26 cellular contexts compared by ENCODE assay signal in genomic region chr16:9184354-9184690, GRCh38.
"Had no signal": no experiment of that assay in that cellular context is flagged by ENCODE, and none has a peak within 500 bp of the region (broad histone marks: within the 10 kb centered on the region; RNA-seq: fewer than 3 reads in every experiment).

No MANE protein-coding gene starts in this region.

- H3K27ac ChIP-seq: ascending aorta, coronary artery, dorsolateral prefrontal cortex had no signal

- H3K4me1 ChIP-seq: ascending aorta had no signal

- H3K4me3 ChIP-seq: ascending aorta, coronary artery, dorsolateral prefrontal cortex had no signal

- H3K27ac Mint-ChIP-seq: activated CD4-positive, alpha-beta memory T cell treated with anti-CD3 and anti-CD28 coated beads, Interleukin-2, amount 10 ng/mL, durations not matched to agents 7 days and 5 days; activated CD4-positive, alpha-beta T cell treated with anti-CD3 and anti-CD28 coated beads, Interleukin-2, amount 10 ng/mL, durations not matched to agents 7 days and 5 days; activated naive CD4-positive, alpha-beta T cell treated with anti-CD3 and anti-CD28 coated beads, Interleukin-2, amount 10 ng/mL, durations not matched to agents 7 days and 5 days; activated naive CD4-positive, alpha-beta T cell treated with anti-CD3 and anti-CD28 coated beads, Interleukin-2, amount 50 U/mL, for 72 hours; activated naive CD8-positive, alpha-beta T cell treated with anti-CD3 and anti-CD28 coated beads, Interleukin-2, amount 10 ng/mL, durations not matched to agents 7 days and 5 days; activated T-cell treated with anti-CD3 and anti-CD28 coated beads, Interleukin-2, amount 50 U/mL, for 24 hours; activated T-cell treated with anti-CD3 and anti-CD28 coated beads, Interleukin-2, amount 50 U/mL, for 72 hours; brain; dendritic cell treated with granulocyte-macrophage colony-stimulating factor and Interleukin-4, amounts not matched to agents 40 ng/mL and 50 ng/mL, for 4 days; endodermal cell had no signal

- DNase-seq: activated CD4-positive, alpha-beta memory T cell treated with anti-CD3 and anti-CD28 coated beads, Interleukin-2, amount 10 ng/mL, durations not matched to agents 7 days and 5 days; activated CD4-positive, alpha-beta T cell treated with anti-CD3 and anti-CD28 coated beads for 1 hour; activated CD4-positive, alpha-beta T cell treated with anti-CD3 and anti-CD28 coated beads for 4 hours; activated CD4-positive, alpha-beta T cell treated with anti-CD3 and anti-CD28 coated beads, Interleukin-2, amount 10 ng/mL, durations not matched to agents 7 days and 5 days; activated CD4-positive, alpha-beta T cell treated with anti-CD3 and anti-CD28 coated beads, Interleukin-2, amount 50 U/mL, for 4 hours; activated CD8-positive, alpha-beta memory T cell treated with anti-CD3 and anti-CD28 coated beads, Interleukin-2, amount 50 U/mL, for 48 hours; activated gamma-delta T cell; activated naive CD4-positive, alpha-beta T cell; activated naive CD4-positive, alpha-beta T cell treated with anti-CD3 and anti-CD28 coated beads, Interleukin-2, amount 10 ng/mL, durations not matched to agents 7 days and 5 days; activated naive CD8-positive, alpha-beta T cell treated with anti-CD3 and anti-CD28 coated beads, Interleukin-2, amount 10 ng/mL, durations not matched to agents 7 days and 5 days; activated T-cell treated with anti-CD3 and anti-CD28 coated beads for 4 hours; activated T-cell treated with anti-CD3 and anti-CD28 coated beads, Interleukin-2, amount 50 U/mL, for 24 hours; activated T-cell treated with anti-CD3 and anti-CD28 coated beads, Interleukin-2, amount 50 U/mL, for 72 hours; dorsolateral prefrontal cortex; effector memory CD4-positive, alpha-beta T cell; foreskin fibroblast; head of caudate nucleus; T-helper 2 cell had no signal

- H3K4me3 Mint-ChIP-seq: activated CD4-positive, alpha-beta memory T cell treated with anti-CD3 and anti-CD28 coated beads, Interleukin-2, amount 10 ng/mL, durations not matched to agents 7 days and 5 days; activated CD4-positive, alpha-beta T cell treated with anti-CD3 and anti-CD28 coated beads, Interleukin-2, amount 10 ng/mL, durations not matched to agents 7 days and 5 days; activated naive CD4-positive, alpha-beta T cell treated with anti-CD3 and anti-CD28 coated beads, Interleukin-2, amount 10 ng/mL, durations not matched to agents 7 days and 5 days; activated naive CD8-positive, alpha-beta T cell treated with anti-CD3 and anti-CD28 coated beads, Interleukin-2, amount 10 ng/mL, durations not matched to agents 7 days and 5 days; activated T-cell treated with anti-CD3 and anti-CD28 coated beads, Interleukin-2, amount 50 U/mL, for 24 hours; activated T-cell treated with anti-CD3 and anti-CD28 coated beads, Interleukin-2, amount 50 U/mL, for 72 hours; brain; central memory CD8-positive, alpha-beta T cell; dendritic cell treated with granulocyte-macrophage colony-stimulating factor and Interleukin-4, amounts not matched to agents 40 ng/mL and 50 ng/mL, for 4 days; endodermal cell had no signal

- H3K4me1 Mint-ChIP-seq: activated CD4-positive, alpha-beta memory T cell treated with anti-CD3 and anti-CD28 coated beads, Interleukin-2, amount 10 ng/mL, durations not matched to agents 7 days and 5 days; activated CD4-positive, alpha-beta T cell treated with anti-CD3 and anti-CD28 coated beads, Interleukin-2, amount 10 ng/mL, durations not matched to agents 7 days and 5 days; activated naive CD4-positive, alpha-beta T cell treated with anti-CD3 and anti-CD28 coated beads, Interleukin-2, amount 10 ng/mL, durations not matched to agents 7 days and 5 days; activated naive CD8-positive, alpha-beta T cell treated with anti-CD3 and anti-CD28 coated beads, Interleukin-2, amount 10 ng/mL, durations not matched to agents 7 days and 5 days; central memory CD8-positive, alpha-beta T cell; endodermal cell had no signal

- H3K27me3 ChIP-seq: ascending aorta, dorsolateral prefrontal cortex had no signal

- H3K9me3 Mint-ChIP-seq: activated CD4-positive, alpha-beta memory T cell treated with anti-CD3 and anti-CD28 coated beads, Interleukin-2, amount 10 ng/mL, durations not matched to agents 7 days and 5 days; activated CD4-positive, alpha-beta T cell treated with anti-CD3 and anti-CD28 coated beads, Interleukin-2, amount 10 ng/mL, durations not matched to agents 7 days and 5 days; activated naive CD4-positive, alpha-beta T cell treated with anti-CD3 and anti-CD28 coated beads, Interleukin-2, amount 10 ng/mL, durations not matched to agents 7 days and 5 days; activated naive CD4-positive, alpha-beta T cell treated with anti-CD3 and anti-CD28 coated beads, Interleukin-2, amount 50 U/mL, for 72 hours; activated naive CD8-positive, alpha-beta T cell treated with anti-CD3 and anti-CD28 coated beads, Interleukin-2, amount 10 ng/mL, durations not matched to agents 7 days and 5 days; activated T-cell treated with anti-CD3 and anti-CD28 coated beads, Interleukin-2, amount 50 U/mL, for 24 hours; activated T-cell treated with anti-CD3 and anti-CD28 coated beads, Interleukin-2, amount 50 U/mL, for 72 hours; central memory CD8-positive, alpha-beta T cell; dendritic cell treated with granulocyte-macrophage colony-stimulating factor and Interleukin-4, amounts not matched to agents 40 ng/mL and 50 ng/mL, for 4 days had no signal

- H3K36me3 Mint-ChIP-seq: activated naive CD4-positive, alpha-beta T cell treated with anti-CD3 and anti-CD28 coated beads, Interleukin-2, amount 10 ng/mL, durations not matched to agents 7 days and 5 days; activated naive CD4-positive, alpha-beta T cell treated with anti-CD3 and anti-CD28 coated beads, Interleukin-2, amount 50 U/mL, for 72 hours; activated naive CD8-positive, alpha-beta T cell treated with anti-CD3 and anti-CD28 coated beads, Interleukin-2, amount 10 ng/mL, durations not matched to agents 7 days and 5 days; brain had no signal

- H3K9me3 ChIP-seq: ascending aorta had no signal

- H3K36me3 ChIP-seq: ascending aorta had no signal

- ATAC-seq: activated naive CD4-positive, alpha-beta T cell treated with anti-CD3 and anti-CD28 coated beads, Interleukin-2, amount 50 U/mL, for 72 hours; activated T-cell treated with anti-CD3 and anti-CD28 coated beads, Interleukin-2, amount 50 U/mL, for 72 hours; esophagus mucosa had no signal

- H3K27me3 Mint-ChIP-seq: activated CD4-positive, alpha-beta memory T cell treated with anti-CD3 and anti-CD28 coated beads, Interleukin-2, amount 10 ng/mL, durations not matched to agents 7 days and 5 days; activated CD4-positive, alpha-beta T cell treated with anti-CD3 and anti-CD28 coated beads, Interleukin-2, amount 10 ng/mL, durations not matched to agents 7 days and 5 days; brain; dendritic cell treated with granulocyte-macrophage colony-stimulating factor and Interleukin-4, amounts not matched to agents 40 ng/mL and 50 ng/mL, for 4 days had no signal
